Comparison of ENCODE assay signal across 1 cellular context in genomic region chr9:100352727-100353505, GRCh38.
TF ChIP-seq lines count a peak whose summit lies in the region.

TEX10 (minus strand) TSS chr9:100352942; CDS start chr9:100349363, 3,579 bp downstream.

TF ChIP-seq in HepG2, 621 proteins besides CTCF, POLR2A, EP300 and RAD21 (continued from another document and continues in another):
- TF ChIP-seq ZNF362 (CRISPR knock-in tag; IDR thresholded peaks at IDR 0.05; ENCODE audit: borderline replicate concordance) (peak; percentile 27; the same call in 1 of the 2 replicates), ZNF704 (CRISPR knock-in tag; IDR thresholded peaks at IDR 0.05; ENCODE audit: borderline replicate concordance) (no peak; the same call in 1 of the 2 replicates), PPARG (CRISPR knock-in tag; conservative IDR thresholded peaks at IDR 0.05) (peak; percentile 55), HOXA5 (CRISPR knock-in tag; IDR thresholded peaks at IDR 0.05) (peak; percentile 92), NR0B2 (CRISPR knock-in tag; IDR thresholded peaks at IDR 0.05) (no peak), ARID2 (CRISPR knock-in tag; IDR thresholded peaks at IDR 0.05; ENCODE audit: borderline replicate concordance) (0 out of 2 replicates have a peak, but pooled peaks have one; percentile 37), ZFY (CRISPR knock-in tag; IDR thresholded peaks at IDR 0.05) (peak; percentile 94), CBX2 (IDR thresholded peaks at IDR 0.05; ENCODE audit: low read depth, low read length) (no peak), CBX2 (CRISPR knock-in tag; IDR thresholded peaks at IDR 0.05; ENCODE audit: low read depth) (no peak), HMGA1 (CRISPR knock-in tag; conservative IDR thresholded peaks at IDR 0.05) (no peak), POGZ (CRISPR knock-in tag; IDR thresholded peaks at IDR 0.05) (peak; percentile 97), NFE2L2 (IDR thresholded peaks at IDR 0.05; ENCODE audit: low read length) (no peak), SIN3A (IDR thresholded peaks at IDR 0.05; ENCODE audit: borderline replicate concordance, low read depth, low read length) (peak; percentile 34; the same call in 1 of the 2 replicates), ZBTB4 (CRISPR knock-in tag; IDR thresholded peaks at IDR 0.05; ENCODE audit: borderline replicate concordance) (no peak), BHLHE40 (IDR thresholded peaks at IDR 0.05; ENCODE audit: low read length) (peak; percentile 98), ZBTB40 (IDR thresholded peaks at IDR 0.05) (no peak), ZBTB40 (CRISPR knock-in tag; IDR thresholded peaks at IDR 0.05) (peak; percentile 83), ZBTB3 (CRISPR knock-in tag; IDR thresholded peaks at IDR 0.05; ENCODE audit: borderline replicate concordance, low read depth) (peak; percentile 85; the same call in 1 of the 2 replicates), DZIP1 (CRISPR knock-in tag; IDR thresholded peaks at IDR 0.05) (peak; percentile 93), MATR3 (CRISPR knock-in tag; IDR thresholded peaks at IDR 0.05) (no peak), TBL1XR1 (IDR thresholded peaks at IDR 0.05; ENCODE audit: borderline replicate concordance, low read length, partially characterized antibody) (no peak), ZNF232 (CRISPR knock-in tag; IDR thresholded peaks at IDR 0.05; ENCODE audit: borderline replicate concordance) (peak; percentile 84; the same call in 1 of the 2 replicates), ZNF570 (CRISPR knock-in tag; IDR thresholded peaks at IDR 0.05; ENCODE audit: borderline replicate concordance) (peak; percentile 89; the same call in 1 of the 2 replicates), ZNF749 (CRISPR knock-in tag; IDR thresholded peaks at IDR 0.05; ENCODE audit: borderline replicate concordance) (peak; percentile 97), TP53 (CRISPR knock-in tag; conservative IDR thresholded peaks at IDR 0.05) (0 out of 2 replicates have a peak, but pooled peaks have one; percentile 32), HNRNPUL1 (IDR thresholded peaks at IDR 0.05; ENCODE audit: low read depth, low read length) (no peak), MED1 (CRISPR knock-in tag; IDR thresholded peaks at IDR 0.05) (peak; percentile 86), ZNF839 (CRISPR knock-in tag; IDR thresholded peaks at IDR 0.05; ENCODE audit: borderline replicate concordance) (no peak), ZFP1 (CRISPR knock-in tag; IDR thresholded peaks at IDR 0.05) (0 out of 2 replicates have a peak, but pooled peaks have one; percentile 38), EEA1 (CRISPR knock-in tag; IDR thresholded peaks at IDR 0.05; ENCODE audit: borderline replicate concordance) (no peak), PITX1 (CRISPR knock-in tag; IDR thresholded peaks at IDR 0.05) (no peak), MIER3 (CRISPR knock-in tag; IDR thresholded peaks at IDR 0.05; ENCODE audit: borderline replicate concordance) (0 out of 2 replicates have a peak, but pooled peaks have one; percentile 63), GTF2F1 (IDR thresholded peaks at IDR 0.05; ENCODE audit: low read length) (0 out of 2 replicates have a peak, but pooled peaks have one; percentile 36)
